ENCODE assay signal across 2 cellular contexts in genomic region chr12:71187379-71187778, GRCh38.
TF ChIP-seq lines count a peak whose summit lies in the region.

No MANE protein-coding gene starts in this region.

TF ChIP-seq in HepG2, 621 proteins besides CTCF, POLR2A, EP300 and RAD21 (continued from another document):
- TF ChIP-seq THAP7 (CRISPR knock-in tag; IDR thresholded peaks at IDR 0.05) (0 out of 2 replicates have a peak, but pooled peaks have one; percentile 26), ZNF292 (CRISPR knock-in tag; IDR thresholded peaks at IDR 0.05; ENCODE audit: borderline replicate concordance, low read depth) (no peak)
TF ChIP-seq in HepG2: peak in this region for 2.

TF ChIP-seq in SK-N-SH treated with all-trans-retinoic acid at 6 μM for 48 hours, 23 proteins besides CTCF, POLR2A, EP300 and RAD21 (continued from another document):
- TF ChIP-seq CSRNP3 (CRISPR knock-in tag; IDR thresholded peaks at IDR 0.05) (no peak), ZNF565 (CRISPR knock-in tag; conservative IDR thresholded peaks at IDR 0.05; ENCODE audit: low read depth) (no peak), CSDC2 (CRISPR knock-in tag; IDR thresholded peaks at IDR 0.05) (no peak)
